ENCODE assay signal across 10 cellular contexts in the genomic region with DNA sequence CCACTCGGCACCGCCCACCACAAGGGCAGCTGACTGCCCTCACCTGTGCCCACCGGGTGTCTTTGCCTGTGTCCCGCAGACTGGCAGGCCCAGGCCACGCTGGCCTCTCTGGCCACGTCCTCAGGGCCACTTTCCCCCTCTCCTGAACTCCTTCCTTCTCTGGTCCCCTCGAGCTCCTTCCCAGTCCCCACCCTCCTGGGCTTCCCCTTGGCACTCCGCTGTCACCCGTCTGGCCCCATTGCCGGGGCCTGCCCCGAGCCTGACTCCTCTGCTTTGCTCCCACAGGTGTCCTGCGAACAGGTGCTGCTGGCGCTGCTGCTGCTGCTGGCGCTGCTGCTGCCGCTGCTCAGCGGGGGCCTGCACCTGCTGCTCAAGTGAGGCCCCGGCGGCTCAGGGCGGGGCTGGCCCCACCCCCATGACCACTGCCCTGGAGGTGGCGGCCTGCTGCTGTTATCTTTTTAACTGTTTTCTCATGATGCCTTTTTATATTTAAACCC. TPM values are rescaled to one million over a fixed set of nuclear protein-coding genes. Genes with fewer than 3 reads are reported as not detected.
DNase-seq lines count a peak whose midpoint lies in the region; ATAC-seq, FAIRE-seq and TF ChIP-seq lines count a peak whose summit lies in the region.
"Had no signal": no experiment of that assay in that cellular context is flagged by ENCODE, and none has a peak within 500 bp of the region (broad histone marks: within the 10 kb centered on the region; RNA-seq: fewer than 3 reads in every experiment).

No MANE protein-coding gene starts in this region.

- FAIRE-seq in pancreas (lab: Jason Lieb, UNC) = no peak

- intact Hi-C loops in pancreas (cut with DNase I) = no loop called here

- H3K9me3 ChIP-seq in OCI-LY3 (ENCODE audit: insufficient read depth, low read length) = no peaks in the 10 kb centered on the region
- no peaks in the 10 kb centered on the region for H3K9me3 ChIP-seq in pancreas
- H3K9me3 ChIP-seq: right atrium auricular region had no signal

- no peak overlapping the region for H2AFZ ChIP-seq in OCI-LY3 (ENCODE audit: low read depth, low read length)

- no peak overlapping the region for H3K9ac ChIP-seq in OCI-LY3 (ENCODE audit: low read length)

- H3K4me3 ChIP-seq in OCI-LY3 (ENCODE audit: low read length) (no peak overlapping the region), pancreas (no peak overlapping the region), foreskin fibroblast (ENCODE audit: low read depth in 1 of 2, low read length in 2 of 2) (no peak overlapping the region)
- H3K4me3 ChIP-seq: dorsolateral prefrontal cortex, right atrium auricular region had no signal

- H3K4me2 ChIP-seq in OCI-LY3 (ENCODE audit: low read length) = peak overlapping the region; percentile 46

- DNase-seq in DMS 273 (lab: John Stamatoyannopoulos, UW; ENCODE audit: unreplicated experiment) (peak; percentile 42), DMS 273 treated with DMSO at 0.1 percent for 48 hours (lab: John Stamatoyannopoulos, UW) (no peak), pancreas (peak; percentile 34 to 80 (median 66)), foreskin fibroblast (no peak)
- DNase-seq: dorsolateral prefrontal cortex had no signal

- ATAC-seq in pancreas = peak; percentile 67 to 86 (median 69)
- no peak for ATAC-seq in activated CD4-positive, CD25-positive, alpha-beta regulatory T cell treated with anti-CD3 and anti-CD28 coated beads, Interleukin-2, amount 50 U/mL, for 24 hours
- ATAC-seq: stimulated activated effector memory CD8-positive, alpha-beta T cell treated with anti-CD3 and anti-CD28 coated beads, Interleukin-12 subunit alpha, Interleukin-12 subunit beta, amount 100 ng/mL, for 72 hours had no signal

- 0 out of 2 replicates have a peak, but pooled peaks cover 5% of the 10 kb centered on the region for H4K20me1 ChIP-seq in OCI-LY3 (ENCODE audit: insufficient read depth, low read length)

- H3K36me3 ChIP-seq in OCI-LY3 (replicated peaks; ENCODE audit: low read depth, low read length) (peaks cover 10% of the 10 kb centered on the region), pancreas (peaks cover 0 to 11% (median 0%) of the 10 kb centered on the region in 3 donors)

- 24 to 28% methylated on average over 20 of the region's 20 CpGs for WGBS in pancreas, 2 donors

- TF ChIP-seq CTCF in OCI-LY3 (IDR thresholded peaks at IDR 0.05; ENCODE audit: low read depth, low read length) = no peak
- TF ChIP-seq CTCF in pancreas (IDR thresholded peaks at IDR 0.05) = no peak
- no peak for TF ChIP-seq CTCF in foreskin fibroblast (IDR thresholded peaks at IDR 0.05; ENCODE audit: low read depth, low read length)

- H3K27ac ChIP-seq in OCI-LY3 (ENCODE audit: low read length) (no peak overlapping the region), pancreas (peak overlapping the region in 1 of 4 donors; percentile 68)
- H3K27ac ChIP-seq: 22Rv1, dorsolateral prefrontal cortex, right atrium auricular region had no signal

- H3K4me1 ChIP-seq in OCI-LY3 (ENCODE audit: low read length) = peaks cover 17% of the 10 kb centered on the region
- H3K4me1 ChIP-seq in pancreas = peaks cover 5 to 12% (median 10%) of the 10 kb centered on the region in 3 donors

- H3K27me3 ChIP-seq in OCI-LY3 (ENCODE audit: low read depth, low read length) (no peaks in the 10 kb centered on the region), pancreas (no peaks in the 10 kb centered on the region)
- H3K27me3 ChIP-seq: dorsolateral prefrontal cortex, right atrium auricular region had no signal

- no peaks in the 10 kb centered on the region for H3K79me2 ChIP-seq in OCI-LY3 (ENCODE audit: low read length)

RNA-seq across cellular contexts. Expression of gene MCAT, which starts 14.2 kb away (rescaled TPM):
- total RNA-seq in pancreas = 10 to 100 TPM in 3 of 6 donors, 1 to 10 TPM in 3; 7.0 to 12.8 (median 9.6) TPM
- 10 to 100 TPM; 13.7 to 14.1 TPM for polyA plus RNA-seq in pancreas

RNA-seq across cellular contexts. Expression of gene BIK, which starts 18.4 kb away (rescaled TPM):
- 1 to 10 TPM in 4 of 6 donors, under 1 TPM in 2; 0.97 to 8.4 (median 1.4) TPM for total RNA-seq in pancreas
- 1 to 10 TPM; 4.5 to 5.2 TPM for polyA plus RNA-seq in pancreas

RNA-seq across cellular contexts. Expression of gene TSPO, which starts 22.4 kb away (rescaled TPM):
- 10 to 100 TPM; 24.2 to 63.2 (median 34.7) TPM for total RNA-seq in pancreas
- polyA plus RNA-seq in pancreas = 10 to 100 TPM; 62.4 to 79.6 TPM

RNA-seq across cellular contexts. Expression of gene TTLL1, which starts 39.8 kb away (rescaled TPM):
- total RNA-seq in pancreas = 1 to 10 TPM; 1.5 to 4.5 (median 2.0) TPM
- polyA plus RNA-seq in pancreas = 1 to 10 TPM; 2.6 to 5.1 TPM

RNA-seq across cellular contexts. Expression of gene TTLL12, which starts 58.0 kb away (rescaled TPM):
- 10 to 100 TPM; 10.6 to 22.2 (median 16.1) TPM for total RNA-seq in pancreas
- polyA plus RNA-seq in pancreas = 10 to 100 TPM; 13.7 to 14.2 TPM

Comparison
In these comparisons a context has a peak if more than half of its experiments do, and no peak if none do; other contexts are left out.
1. DNase-seq: peak in DMS 273 (single experiment) and pancreas (6 of 6); none in DMS 273 treated with DMSO at 0.1 percent for 48 hours (single experiment) and foreskin fibroblast (0 of 2).
2. ATAC-seq: peak in pancreas (4 of 4); none in activated CD4-positive, CD25-positive, alpha-beta regulatory T cell treated with anti-CD3 and anti-CD28 coated beads, Interleukin-2, amount 50 U/mL, for 24 hours (0 of 2).